ENCODE assay signal across 26 cellular contexts in the genomic region with DNA sequence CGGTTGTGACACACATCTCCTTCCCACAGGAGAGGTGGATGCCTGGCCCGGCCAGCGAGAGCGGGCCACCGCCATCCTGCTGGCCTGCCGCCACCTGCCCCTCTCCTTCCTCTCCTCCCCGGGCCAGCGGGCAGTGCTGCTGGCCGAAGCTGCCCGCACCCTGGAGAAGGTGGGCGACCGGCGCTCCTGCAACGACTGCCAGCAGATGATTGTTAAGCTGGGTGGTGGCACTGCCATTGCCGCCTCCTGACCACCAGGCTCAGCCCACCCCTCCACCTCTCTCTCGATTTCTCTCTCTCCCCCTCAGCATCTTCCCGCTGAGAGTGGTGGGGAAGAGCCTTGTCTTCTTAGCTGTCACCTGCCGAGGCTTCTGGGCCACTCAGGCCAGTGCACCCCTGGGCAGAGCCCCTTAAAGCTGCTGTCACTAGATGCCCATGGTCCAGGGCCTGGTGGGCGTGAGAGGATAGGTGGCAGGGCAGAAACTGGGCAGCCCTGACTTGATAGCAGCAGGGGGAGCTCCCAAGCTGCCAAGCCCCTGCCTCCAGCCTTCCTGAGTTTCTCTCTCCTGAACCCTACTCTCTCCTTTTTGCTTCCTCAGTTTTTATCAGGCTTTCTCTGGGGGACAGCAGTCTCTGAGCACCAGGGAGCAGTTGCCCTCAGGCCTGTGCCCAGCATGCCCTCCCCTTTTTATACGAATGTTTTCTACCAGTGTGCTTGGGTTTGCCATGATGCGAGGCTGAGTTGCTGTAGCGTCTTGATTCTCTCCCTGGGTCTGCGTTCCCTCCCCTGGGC. TPM values are rescaled to one million over a fixed set of nuclear protein-coding genes. Genes with fewer than 3 reads are reported as not detected.
DNase-seq lines count a peak whose midpoint lies in the region; ATAC-seq and TF ChIP-seq lines count a peak whose summit lies in the region.
"Had no signal": no experiment of that assay in that cellular context is flagged by ENCODE, and none has a peak within 500 bp of the region (broad histone marks: within the 10 kb centered on the region; RNA-seq: fewer than 3 reads in every experiment).

No MANE protein-coding gene starts in this region.

- H3K4me2 ChIP-seq in DOHH2 (ENCODE audit: low read length) = no peak overlapping the region
- no peak overlapping the region for H3K4me2 ChIP-seq in osteoblast (ENCODE audit: insufficient read depth, low read length)

- H3K4me3 ChIP-seq in DOHH2 (ENCODE audit: low read length) (no peak overlapping the region), osteoblast (ENCODE audit: insufficient read depth, low read length) (no peak overlapping the region)
- H3K4me3 ChIP-seq: gastrocnemius medialis, lower lobe of right lung, uterus had no signal

- peaks cover 4% of the 10 kb centered on the region; the same call in 1 of the 2 replicates for H4K20me1 ChIP-seq in DOHH2 (ENCODE audit: control insufficient read depth, insufficient read depth, low read depth, low read length)
- peaks cover 11% of the 10 kb centered on the region for H4K20me1 ChIP-seq in osteoblast (ENCODE audit: insufficient read depth, low read length)

- H3K36me3 ChIP-seq in DOHH2 (ENCODE audit: control insufficient read depth, low read length) (peaks cover 60% of the 10 kb centered on the region), osteoblast (ENCODE audit: insufficient read depth, low read length) (peaks cover 14% of the 10 kb centered on the region)
- H3K36me3 ChIP-seq: uterus had no signal

- H3K4me3 Mint-ChIP-seq in activated CD8-positive, alpha-beta memory T cell treated with anti-CD3 and anti-CD28 coated beads, Interleukin-2, amount 10 ng/mL, durations not matched to agents 7 days and 5 days = no peak overlapping the region
- no peak overlapping the region for H3K4me3 Mint-ChIP-seq in activated T-helper 17 cell treated with anti-CD3 and anti-CD28 coated beads, Interleukin-2, amount 50 U/mL, for 72 hours

- peaks cover 11% of the 10 kb centered on the region for H3K27me3 Mint-ChIP-seq in activated CD8-positive, alpha-beta memory T cell treated with anti-CD3 and anti-CD28 coated beads, Interleukin-2, amount 10 ng/mL, durations not matched to agents 7 days and 5 days
- peaks cover 4% of the 10 kb centered on the region for H3K27me3 Mint-ChIP-seq in activated T-helper 17 cell treated with anti-CD3 and anti-CD28 coated beads, Interleukin-2, amount 50 U/mL, for 72 hours

- no peaks in the 10 kb centered on the region for H3K9me2 ChIP-seq in DOHH2 (replicated peaks; ENCODE audit: control insufficient read depth, low read length)

- H3K9me3 Mint-ChIP-seq in activated CD8-positive, alpha-beta memory T cell treated with anti-CD3 and anti-CD28 coated beads, Interleukin-2, amount 10 ng/mL, durations not matched to agents 7 days and 5 days (ENCODE audit: low read depth) = no peaks in the 10 kb centered on the region
- H3K9me3 Mint-ChIP-seq in activated T-helper 17 cell treated with anti-CD3 and anti-CD28 coated beads, Interleukin-2, amount 50 U/mL, for 72 hours = no peaks in the 10 kb centered on the region

- DNase-seq in activated CD8-positive, alpha-beta memory T cell treated with anti-CD3 and anti-CD28 coated beads, Interleukin-2, amount 10 ng/mL, durations not matched to agents 7 days and 5 days = no peak
- no peak for DNase-seq in activated CD8-positive, alpha-beta memory T cell treated with anti-CD3 and anti-CD28 coated beads, Interleukin-2, amount 50 U/mL, for 48 hours
- peak; percentile 71 for DNase-seq in osteoblast (ENCODE audit: insufficient read length, low spot score, missing footprints)
- DNase-seq in foreskin keratinocyte = no peak
- DNase-seq: activated CD4-positive, alpha-beta T cell treated with anti-CD3 and anti-CD28 coated beads for 1 hour; activated effector memory CD4-positive, alpha-beta T cell treated with anti-CD3 and anti-CD28 coated beads, Interleukin-2, amount 50 U/mL, for 16 hours; cerebellar nuclear complex; DMS53; gastrocnemius medialis; kidney; lower lobe of right lung; NCI-H1092 treated with DMSO at 0.1 percent for 48 hours; NCI-H2081; stimulated activated CD4-positive, alpha-beta T cell treated with anti-CD3 and anti-CD28 coated beads, Interleukin-12 subunit alpha, Interleukin-12 subunit beta, amount 100 ng/mL, for 4 hours; uterus had no signal

- TF ChIP-seq CTCF in DOHH2 (IDR thresholded peaks at IDR 0.05; ENCODE audit: low read depth, low read length, poor library complexity, severe bottlenecking) (peak; percentile 14), osteoblast (IDR thresholded peaks at IDR 0.05; ENCODE audit: extremely low read depth, low read depth, low read length) (no peak), foreskin keratinocyte (conservative IDR thresholded peaks at IDR 0.05) (no peak)

- peaks cover 3% of the 10 kb centered on the region for H3K36me3 Mint-ChIP-seq in activated CD8-positive, alpha-beta memory T cell treated with anti-CD3 and anti-CD28 coated beads, Interleukin-2, amount 10 ng/mL, durations not matched to agents 7 days and 5 days
- H3K36me3 Mint-ChIP-seq in activated T-helper 17 cell treated with anti-CD3 and anti-CD28 coated beads, Interleukin-2, amount 50 U/mL, for 72 hours (ENCODE audit: low read depth) = peaks cover 42% of the 10 kb centered on the region

- peaks cover 5% of the 10 kb centered on the region; the same call in 1 of the 2 replicates for H3F3A ChIP-seq in DOHH2 (ENCODE audit: control insufficient read depth, insufficient read depth)

- H3K27ac ChIP-seq in DOHH2 (ENCODE audit: low read depth, low read length) (no peak overlapping the region), osteoblast (ENCODE audit: low read depth, low read length) (no peak overlapping the region), foreskin keratinocyte (no peak overlapping the region)
- H3K27ac ChIP-seq: C4-2B, gastrocnemius medialis, lower lobe of right lung, uterus had no signal

- CTCF ChIA-PET in activated CD8-positive, alpha-beta memory T cell treated with anti-CD3 and anti-CD28 coated beads, Interleukin-2, amount 10 ng/mL, durations not matched to agents 7 days and 5 days (lab: Charles Lee) = interaction anchor here (1.9 kb wide), 1 partner anchor 35 kb away, joined by 4 read pairs; no protein-coding TSS in a partner anchor

- H3K27ac Mint-ChIP-seq in activated CD8-positive, alpha-beta memory T cell treated with anti-CD3 and anti-CD28 coated beads, Interleukin-2, amount 10 ng/mL, durations not matched to agents 7 days and 5 days = peak overlapping the region; percentile 20
- peak overlapping the region; percentile 58 for H3K27ac Mint-ChIP-seq in activated T-helper 17 cell treated with anti-CD3 and anti-CD28 coated beads, Interleukin-2, amount 50 U/mL, for 72 hours

- H3K27me3 ChIP-seq in DOHH2 (ENCODE audit: control insufficient read depth, low read length) = peaks cover 19% of the 10 kb centered on the region
- peaks cover 14% of the 10 kb centered on the region for H3K27me3 ChIP-seq in osteoblast (ENCODE audit: insufficient read depth, low read length)
- H3K27me3 ChIP-seq in foreskin keratinocyte = peaks cover 18% of the 10 kb centered on the region

- peaks cover 25% of the 10 kb centered on the region for H3K4me1 Mint-ChIP-seq in activated CD8-positive, alpha-beta memory T cell treated with anti-CD3 and anti-CD28 coated beads, Interleukin-2, amount 10 ng/mL, durations not matched to agents 7 days and 5 days
- H3K4me1 Mint-ChIP-seq in activated T-helper 17 cell treated with anti-CD3 and anti-CD28 coated beads, Interleukin-2, amount 50 U/mL, for 72 hours = peaks cover 5% of the 10 kb centered on the region

- H3K9me3 ChIP-seq in DOHH2 (ENCODE audit: control insufficient read depth, insufficient read depth, low read length) (no peaks in the 10 kb centered on the region), osteoblast (ENCODE audit: low read depth, low read length) (no peaks in the 10 kb centered on the region)
- H3K9me3 ChIP-seq: gastrocnemius medialis, lower lobe of right lung, uterus had no signal

- no peak overlapping the region for H2AFZ ChIP-seq in osteoblast (ENCODE audit: low read length)

- H3K79me2 ChIP-seq in DOHH2 (ENCODE audit: control insufficient read depth, low read length) = no peaks in the 10 kb centered on the region
- no peaks in the 10 kb centered on the region for H3K79me2 ChIP-seq in osteoblast (ENCODE audit: insufficient read depth, low read length)

- ATAC-seq in activated CD8-positive, alpha-beta memory T cell treated with anti-CD3 and anti-CD28 coated beads, Interleukin-2, amount 10 ng/mL, durations not matched to agents 7 days and 5 days = no peak
- no peak for ATAC-seq in activated T-helper 17 cell treated with anti-CD3 and anti-CD28 coated beads, Interleukin-2, amount 50 U/mL, for 72 hours (replicated peaks)
- ATAC-seq in SK-N-SH treated with all-trans-retinoic acid at 6 μM for 48 hours (no peak), foreskin keratinocyte (no peak), GM21737 (IDR thresholded peaks at IDR 0.05; ENCODE audit: unreplicated experiment) (no peak)
- ATAC-seq: esophagus mucosa, gastrocnemius medialis, HCT116, lower lobe of right lung, right cardiac atrium had no signal

- H3K4me1 ChIP-seq in DOHH2 (ENCODE audit: control insufficient read depth, low read length) (peaks cover 12% of the 10 kb centered on the region), osteoblast (ENCODE audit: insufficient read depth, low read length) (no peaks in the 10 kb centered on the region), foreskin keratinocyte (no peaks in the 10 kb centered on the region)

TF ChIP-seq in SK-N-SH treated with all-trans-retinoic acid at 6 μM for 48 hours, 23 proteins besides CTCF, POLR2A, EP300 and RAD21 (continues in another document):
- TF ChIP-seq GLIS3 (CRISPR knock-in tag; IDR thresholded peaks at IDR 0.05) = no peak

RNA-seq across cellular contexts. Expression of a gene that starts 9.3 kb away (rescaled TPM):
- under 1 TPM; 0.30 to 0.70 TPM for total RNA-seq in activated CD8-positive, alpha-beta memory T cell treated with anti-CD3 and anti-CD28 coated beads, Interleukin-2, amount 10 ng/mL, durations not matched to agents 7 days and 5 days
- 1 to 10 TPM in 1 of 2 donors, not detected in 1; 2.8 TPM for total RNA-seq in activated T-helper 17 cell treated with anti-CD3 and anti-CD28 coated beads, Interleukin-2, amount 50 U/mL, for 72 hours
- not detected in 2 replicates for total RNA-seq in osteoblast
- total RNA-seq in foreskin keratinocyte = not detected in 2 replicates
- polyA plus RNA-seq in foreskin keratinocyte = not detected in 2 replicates
- total RNA-seq: gastrocnemius medialis, LHCN-M2, lower lobe of right lung, NCI-H460, osteocyte had no signal

RNA-seq across cellular contexts. Expression of a gene that starts 21.0 kb away (rescaled TPM):
- 1 to 10 TPM in 1 of 2 experiments, under 1 TPM in 1; 0.89 to 3.1 TPM for total RNA-seq in activated CD8-positive, alpha-beta memory T cell treated with anti-CD3 and anti-CD28 coated beads, Interleukin-2, amount 10 ng/mL, durations not matched to agents 7 days and 5 days
- total RNA-seq in activated T-helper 17 cell treated with anti-CD3 and anti-CD28 coated beads, Interleukin-2, amount 50 U/mL, for 72 hours = 1 to 10 TPM; 2.7 to 7.7 TPM
- under 0.01 TPM in 2 replicates for total RNA-seq in osteoblast
- 0.11 and 0.17 TPM in 2 replicates for total RNA-seq in foreskin keratinocyte
- 0.09 and 0.11 TPM in 2 replicates for polyA plus RNA-seq in foreskin keratinocyte
- total RNA-seq: gastrocnemius medialis had no signal

RNA-seq across cellular contexts. Expression of a gene that starts 41.3 kb away (rescaled TPM):
- 10 to 100 TPM; 74.0 to 95.8 TPM for total RNA-seq in activated CD8-positive, alpha-beta memory T cell treated with anti-CD3 and anti-CD28 coated beads, Interleukin-2, amount 10 ng/mL, durations not matched to agents 7 days and 5 days
- total RNA-seq in activated T-helper 17 cell treated with anti-CD3 and anti-CD28 coated beads, Interleukin-2, amount 50 U/mL, for 72 hours = 10 to 100 TPM; 62.3 to 90.5 TPM
- total RNA-seq in osteoblast (1.2 and 1.8 TPM in 2 replicates), foreskin keratinocyte (29.0 and 33.2 TPM in 2 replicates)
- 42.3 and 45.6 TPM in 2 replicates for polyA plus RNA-seq in foreskin keratinocyte

Comparison
In these comparisons a context has a peak if more than half of its experiments do, and no peak if none do; other contexts are left out.
1. RNA of a gene that starts 41.3 kb away (total RNA-seq): 74.0 to 95.8 TPM in activated CD8-positive, alpha-beta memory T cell treated with anti-CD3 and anti-CD28 coated beads, Interleukin-2, amount 10 ng/mL, durations not matched to agents 7 days and 5 days, 62.3 to 90.5 TPM in activated T-helper 17 cell treated with anti-CD3 and anti-CD28 coated beads, Interleukin-2, amount 50 U/mL, for 72 hours and 29.0 to 33.2 TPM in foreskin keratinocyte; 1.2 to 1.8 TPM in osteoblast; every median in the first group is over 10 times any median in the second.